In the genomic region with DNA sequence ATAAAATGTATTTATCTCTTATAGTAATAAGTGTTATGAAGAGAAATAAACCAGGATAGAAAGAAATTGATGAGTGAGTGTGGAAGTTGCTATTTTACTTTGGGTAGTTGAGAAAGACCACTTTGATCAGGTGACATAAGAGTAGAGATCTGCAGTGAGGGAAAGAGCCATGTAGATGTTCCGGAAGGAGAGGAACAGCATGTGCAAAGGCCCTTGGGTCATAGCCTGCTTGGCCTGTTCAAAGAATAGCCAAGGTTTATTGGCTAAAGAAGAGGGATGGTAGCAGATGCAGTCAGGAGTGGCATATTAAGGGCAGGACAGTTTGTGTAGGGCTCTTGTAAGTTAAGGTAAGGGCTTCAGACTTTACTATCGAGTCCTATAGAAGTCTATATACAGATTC, we compare ENCODE assay signal across 16 cellular contexts. TPM values are rescaled to one million over a fixed set of nuclear protein-coding genes. Genes with fewer than 3 reads are reported as not detected.
DNase-seq lines count a peak whose midpoint lies in the region; ATAC-seq and TF ChIP-seq lines count a peak whose summit lies in the region.
"Had no signal": no experiment of that assay in that cellular context is flagged by ENCODE, and none has a peak within 500 bp of the region (broad histone marks: within the 10 kb centered on the region; RNA-seq: fewer than 3 reads in every experiment).

No MANE protein-coding gene starts in this region.

- H3K4me3 ChIP-seq in Loucy (ENCODE audit: low read length, poor library complexity, severe bottlenecking) (peak overlapping the region; percentile 83), neural progenitor cell (no peak overlapping the region), ovary (no peak overlapping the region)
- H3K4me3 ChIP-seq: esophagus squamous epithelium, heart right ventricle, transverse colon had no signal

- H3K4me2 ChIP-seq in Loucy (ENCODE audit: low read depth, low read length, poor library complexity, severe bottlenecking): peak overlapping the region; percentile 91
- no peak overlapping the region for H3K4me2 ChIP-seq in neural progenitor cell

- POLR2A ChIA-PET in activated CD4-positive, alpha-beta memory T cell treated with anti-CD3 and anti-CD28 coated beads for 36 hours (lab: Charles Lee): no interaction called here
- POLR2A ChIA-PET in activated CD4-positive, alpha-beta memory T cell treated with anti-CD3 and anti-CD28 coated beads, Interleukin-2, amount 10 ng/mL, durations not matched to agents 7 days and 5 days (lab: Charles Lee): interaction anchor here (4.4 kb wide), 1 partner anchor 64 kb away, joined by 55 read pairs; the partner anchor contains the start of genes ANKRA2 and UTP15

- TF ChIP-seq CTCF in Loucy (conservative IDR thresholded peaks at IDR 0.05; ENCODE audit: low read length) (no peak), brain (conservative IDR thresholded peaks at IDR 0.05) (no peak), neural progenitor cell (IDR thresholded peaks at IDR 0.05) (no peak), ovary (IDR thresholded peaks at IDR 0.05) (no peak)

- H3K79me2 ChIP-seq in Loucy (ENCODE audit: insufficient read depth, low read length): peaks cover 66% of the 10 kb centered on the region
- H3K79me2 ChIP-seq in neural progenitor cell (ENCODE audit: low read depth): peaks cover 69% of the 10 kb centered on the region

- H3K36me3 ChIP-seq in Loucy (ENCODE audit: insufficient read depth, low read length) (peaks cover 47% of the 10 kb centered on the region), neural progenitor cell (peaks cover 50% of the 10 kb centered on the region), ovary (no peaks in the 10 kb centered on the region)

- H3K9me3 ChIP-seq in Loucy (ENCODE audit: insufficient read depth, low read depth, low read length) (no peaks in the 10 kb centered on the region), neural progenitor cell (ENCODE audit: low read depth) (no peaks in the 10 kb centered on the region), ovary (no peaks in the 10 kb centered on the region)
- H3K9me3 ChIP-seq: esophagus squamous epithelium, heart right ventricle, transverse colon had no signal

- H3K27me3 Mint-ChIP-seq in activated CD4-positive, alpha-beta memory T cell treated with anti-CD3 and anti-CD28 coated beads for 36 hours: no peaks in the 10 kb centered on the region
- no peaks in the 10 kb centered on the region for H3K27me3 Mint-ChIP-seq in activated CD4-positive, alpha-beta memory T cell treated with anti-CD3 and anti-CD28 coated beads, Interleukin-2, amount 10 ng/mL, durations not matched to agents 7 days and 5 days
- H3K27me3 Mint-ChIP-seq in brain (peaks cover 8% of the 10 kb centered on the region), neural progenitor cell (ENCODE audit: insufficient read depth, low read depth) (no peaks in the 10 kb centered on the region)
- H3K27me3 Mint-ChIP-seq: dendritic cell treated with granulocyte-macrophage colony-stimulating factor and Interleukin-4, amounts not matched to agents 40 ng/mL and 50 ng/mL, for 4 days had no signal

- H3K4me3 Mint-ChIP-seq in activated CD4-positive, alpha-beta memory T cell treated with anti-CD3 and anti-CD28 coated beads for 36 hours: no peak overlapping the region
- no peak overlapping the region for H3K4me3 Mint-ChIP-seq in activated CD4-positive, alpha-beta memory T cell treated with anti-CD3 and anti-CD28 coated beads, Interleukin-2, amount 10 ng/mL, durations not matched to agents 7 days and 5 days
- peak overlapping the region in 4 of 5 experiments; percentile 1 to 61 (median 18) for H3K4me3 Mint-ChIP-seq in brain
- peak overlapping the region; percentile 0 for H3K4me3 Mint-ChIP-seq in neural progenitor cell
- H3K4me3 Mint-ChIP-seq: dendritic cell treated with granulocyte-macrophage colony-stimulating factor and Interleukin-4, amounts not matched to agents 40 ng/mL and 50 ng/mL, for 4 days; mesothelial cell of epicardium had no signal

- peak overlapping the region; percentile 39 for H3K27ac Mint-ChIP-seq in activated CD4-positive, alpha-beta memory T cell treated with anti-CD3 and anti-CD28 coated beads for 36 hours
- no peak overlapping the region for H3K27ac Mint-ChIP-seq in activated CD4-positive, alpha-beta memory T cell treated with anti-CD3 and anti-CD28 coated beads, Interleukin-2, amount 10 ng/mL, durations not matched to agents 7 days and 5 days
- H3K27ac Mint-ChIP-seq in brain: no peak overlapping the region
- H3K27ac Mint-ChIP-seq in neural progenitor cell: no peak overlapping the region
- H3K27ac Mint-ChIP-seq: dendritic cell treated with granulocyte-macrophage colony-stimulating factor and Interleukin-4, amounts not matched to agents 40 ng/mL and 50 ng/mL, for 4 days; mesothelial cell of epicardium had no signal

- no peak for TF ChIP-seq EP300 in ovary (IDR thresholded peaks at IDR 0.05)

- H3K4me1 ChIP-seq in Loucy (ENCODE audit: insufficient read depth, low read length, poor library complexity, severe bottlenecking) (peaks cover 44% of the 10 kb centered on the region), neural progenitor cell (peaks cover 20% of the 10 kb centered on the region), ovary (ENCODE audit: insufficient read depth) (peaks cover 4% of the 10 kb centered on the region)

- H3K27ac ChIP-seq in neural progenitor cell (no peak overlapping the region), ovary (no peak overlapping the region)
- H3K27ac ChIP-seq: heart right ventricle, transverse colon had no signal

- no peak for DNase-seq in activated CD4-positive, alpha-beta memory T cell treated with anti-CD3 and anti-CD28 coated beads for 36 hours
- no peak for DNase-seq in activated CD4-positive, alpha-beta memory T cell treated with anti-CD3 and anti-CD28 coated beads, Interleukin-2, amount 10 ng/mL, durations not matched to agents 7 days and 5 days
- DNase-seq in neural progenitor cell (ENCODE audit: low spot score): no peak
- no peak for DNase-seq in ovary
- DNase-seq: ACHN; esophagus squamous epithelium; heart right ventricle; MV-4-11; stimulated activated CD4-positive, alpha-beta T cell treated with anti-CD3 and anti-CD28 coated beads, Interleukin-4, amount 100 ng/mL, for 1 hour; transverse colon had no signal

- WGBS in ovary, 3 donors: 94 to 98% (median 96%) methylated on average over 2 of the region's 2 CpGs

- intact Hi-C loops in activated CD4-positive, alpha-beta memory T cell treated with anti-CD3 and anti-CD28 coated beads for 36 hours (cut with micrococcal nuclease): no loop called here
- intact Hi-C loops in ovary (cut with DNase I): no loop called here

- no peak for ATAC-seq in GM19328 (IDR thresholded peaks at IDR 0.05; ENCODE audit: unreplicated experiment)
- no peak for ATAC-seq in HG02852 (IDR thresholded peaks at IDR 0.05; ENCODE audit: unreplicated experiment)
- ATAC-seq: heart right ventricle had no signal

- peaks cover 53% of the 10 kb centered on the region for H3K36me3 Mint-ChIP-seq in activated CD4-positive, alpha-beta memory T cell treated with anti-CD3 and anti-CD28 coated beads for 36 hours
- H3K36me3 Mint-ChIP-seq in activated CD4-positive, alpha-beta memory T cell treated with anti-CD3 and anti-CD28 coated beads, Interleukin-2, amount 10 ng/mL, durations not matched to agents 7 days and 5 days (ENCODE audit: low read depth): peaks cover 62% of the 10 kb centered on the region
- H3K36me3 Mint-ChIP-seq in brain (peaks cover 58% of the 10 kb centered on the region), neural progenitor cell (peaks cover 18% of the 10 kb centered on the region)

- H3F3A ChIP-seq in Loucy (ENCODE audit: low read depth): no peaks in the 10 kb centered on the region
- H3F3A ChIP-seq in neural progenitor cell (ENCODE audit: low read depth): peaks cover 50% of the 10 kb centered on the region

- H3K27me3 ChIP-seq in Loucy (ENCODE audit: insufficient read depth, low read length, poor library complexity, severe bottlenecking) (no peaks in the 10 kb centered on the region), neural progenitor cell (no peaks in the 10 kb centered on the region), ovary (no peaks in the 10 kb centered on the region)
- H3K27me3 ChIP-seq: esophagus squamous epithelium, heart right ventricle, transverse colon had no signal

- no peak overlapping the region for H2AFZ ChIP-seq in Loucy (ENCODE audit: low read length)
- no peak overlapping the region for H2AFZ ChIP-seq in neural progenitor cell (replicated peaks)

- H3K9me3 Mint-ChIP-seq in activated CD4-positive, alpha-beta memory T cell treated with anti-CD3 and anti-CD28 coated beads for 36 hours: no peaks in the 10 kb centered on the region
- H3K9me3 Mint-ChIP-seq in activated CD4-positive, alpha-beta memory T cell treated with anti-CD3 and anti-CD28 coated beads, Interleukin-2, amount 10 ng/mL, durations not matched to agents 7 days and 5 days: no peaks in the 10 kb centered on the region
- H3K9me3 Mint-ChIP-seq in brain: peaks cover 0 to 4% (median 0%) of the 10 kb centered on the region in 5 experiments
- H3K9me3 Mint-ChIP-seq in neural progenitor cell: no peaks in the 10 kb centered on the region
- H3K9me3 Mint-ChIP-seq: dendritic cell treated with granulocyte-macrophage colony-stimulating factor and Interleukin-4, amounts not matched to agents 40 ng/mL and 50 ng/mL, for 4 days; mesothelial cell of epicardium had no signal

- peak overlapping the region; percentile 92 for H3K9ac ChIP-seq in Loucy (ENCODE audit: low read depth, low read length, poor library complexity, severe bottlenecking)
- no peak overlapping the region for H3K9ac ChIP-seq in neural progenitor cell

- CTCF ChIA-PET in activated CD4-positive, alpha-beta memory T cell treated with anti-CD3 and anti-CD28 coated beads for 36 hours (lab: Charles Lee): interaction anchor here (1.0 to 1.4 kb wide), 2 partner anchors 52 to 53 kb away, joined by 3 read pairs; partner anchors contain the start of gene FOXD1
- CTCF ChIA-PET in activated CD4-positive, alpha-beta memory T cell treated with anti-CD3 and anti-CD28 coated beads, Interleukin-2, amount 10 ng/mL, durations not matched to agents 7 days and 5 days (lab: Charles Lee): no interaction called here

- H3K9me2 ChIP-seq in Loucy (replicated peaks; ENCODE audit: low read depth, low read length): no peaks in the 10 kb centered on the region

- H3K4me1 Mint-ChIP-seq in activated CD4-positive, alpha-beta memory T cell treated with anti-CD3 and anti-CD28 coated beads for 36 hours (ENCODE audit: low read depth): peaks cover 37% of the 10 kb centered on the region
- H3K4me1 Mint-ChIP-seq in activated CD4-positive, alpha-beta memory T cell treated with anti-CD3 and anti-CD28 coated beads, Interleukin-2, amount 10 ng/mL, durations not matched to agents 7 days and 5 days: peaks cover 50% of the 10 kb centered on the region
- peaks cover 42% of the 10 kb centered on the region for H3K4me1 Mint-ChIP-seq in brain
- H3K4me1 Mint-ChIP-seq in neural progenitor cell: peaks cover 20% of the 10 kb centered on the region

- peaks cover 61% of the 10 kb centered on the region for H4K20me1 ChIP-seq in Loucy (ENCODE audit: insufficient read depth, low read length, poor library complexity, severe bottlenecking)
- peaks cover 51% of the 10 kb centered on the region for H4K20me1 ChIP-seq in neural progenitor cell (ENCODE audit: low read depth)

- TF ChIP-seq POLR2A in ovary (IDR thresholded peaks at IDR 0.05): no peak

RNA-seq across cellular contexts. Expression of gene BTF3, which starts 3.2 kb away (rescaled TPM):
- total RNA-seq in activated CD4-positive, alpha-beta memory T cell treated with anti-CD3 and anti-CD28 coated beads for 36 hours: 100 to 1,000 TPM; 936 to 944 TPM
- total RNA-seq in activated CD4-positive, alpha-beta memory T cell treated with anti-CD3 and anti-CD28 coated beads, Interleukin-2, amount 10 ng/mL, durations not matched to agents 7 days and 5 days: 100 to 1,000 TPM; 716 to 729 TPM
- polyA plus RNA-seq in brain (ENCODE audit: insufficient read depth, low read depth, low replicate concordance) (682 TPM), ovary (1,000 to 10,000 TPM; 1,240 to 1,776 TPM)
- total RNA-seq in neural progenitor cell (ENCODE audit: low replicate concordance) (519 and 885 TPM in 2 replicates), ovary (1,000 to 10,000 TPM in 2 of 7 donors, 100 to 1,000 TPM in 5; 648 to 1,276 (median 885) TPM)

RNA-seq across cellular contexts. Expression of gene FOXD1, which starts 52.8 kb away (rescaled TPM):
- total RNA-seq in activated CD4-positive, alpha-beta memory T cell treated with anti-CD3 and anti-CD28 coated beads for 36 hours: under 1 TPM; 0.38 to 0.46 TPM
- total RNA-seq in activated CD4-positive, alpha-beta memory T cell treated with anti-CD3 and anti-CD28 coated beads, Interleukin-2, amount 10 ng/mL, durations not matched to agents 7 days and 5 days: under 1 TPM; 0.28 to 0.38 TPM
- polyA plus RNA-seq in brain (ENCODE audit: insufficient read depth, low read depth, low replicate concordance) (7.1 TPM), ovary (under 1 TPM in 1 of 2 donors, not detected in 1; 0.18 TPM)
- total RNA-seq in neural progenitor cell (ENCODE audit: low replicate concordance) (0.12 TPM in 1 of 2 replicates, not detected in the other), ovary (under 1 TPM; 0.08 to 0.73 (median 0.11) TPM)
- total RNA-seq: transverse colon had no signal

Comparison
In these comparisons a context has a peak if more than half of its experiments do, and no peak if none do; other contexts are left out.
1. H3K4me3 Mint-ChIP-seq: peak in brain (4 of 5) and neural progenitor cell (single experiment); none in activated CD4-positive, alpha-beta memory T cell treated with anti-CD3 and anti-CD28 coated beads for 36 hours (single experiment) and activated CD4-positive, alpha-beta memory T cell treated with anti-CD3 and anti-CD28 coated beads, Interleukin-2, amount 10 ng/mL, durations not matched to agents 7 days and 5 days (single experiment).